27 cellular contexts compared by ENCODE assay signal in the genomic region with DNA sequence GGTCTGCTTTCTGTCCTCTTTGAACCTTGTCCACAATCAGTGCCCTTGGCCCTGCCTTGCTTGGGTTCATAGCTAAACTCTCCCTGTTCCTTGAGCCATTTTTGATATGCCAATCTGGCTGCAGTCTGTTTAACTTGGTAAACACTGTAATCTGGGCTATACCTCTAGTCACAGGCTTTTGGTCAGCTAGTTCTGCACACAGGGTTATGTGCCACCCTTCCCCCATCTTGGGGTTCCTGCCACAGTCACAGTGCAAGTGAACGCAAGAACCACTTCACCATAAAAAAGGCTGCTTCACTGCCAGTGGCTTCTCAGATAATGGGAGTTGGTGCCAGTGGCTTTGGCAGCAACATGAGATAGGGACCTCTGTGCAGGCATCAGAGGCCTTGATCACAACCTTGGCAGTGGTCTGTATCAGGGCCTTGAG.
"Had no signal": no experiment of that assay in that cellular context is flagged by ENCODE, and none has a peak within 500 bp of the region (broad histone marks: within the 10 kb centered on the region; RNA-seq: fewer than 3 reads in every experiment).

No MANE protein-coding gene starts in this region.

- H3K27ac ChIP-seq: lower lobe of right lung, prostate gland, transverse colon, uterus had no signal

- H3K27ac Mint-ChIP-seq: activated CD4-positive, alpha-beta memory T cell treated with anti-CD3 and anti-CD28 coated beads, Interleukin-2, amount 10 ng/mL, durations not matched to agents 7 days and 5 days; activated CD4-positive, alpha-beta T cell treated with anti-CD3 and anti-CD28 coated beads, Interleukin-2, amount 10 ng/mL, durations not matched to agents 24 days and 14 days; activated CD8-positive, alpha-beta memory T cell treated with anti-CD3 and anti-CD28 coated beads, Interleukin-2, amount 10 ng/mL, durations not matched to agents 7 days and 5 days; activated naive CD8-positive, alpha-beta T cell treated with anti-CD3 and anti-CD28 coated beads, Interleukin-2, amount 50 U/mL, for 24 hours; activated T-helper 1 cell treated with anti-CD3 and anti-CD28 coated beads, Interleukin-12 subunit alpha, Interleukin-12 subunit beta, Interleukin-2, Interleukin-4 antibody, amounts not matched to agents 30 ng/mL and 10 ng/mL and 1 ng/mL, durations not matched to agents 14 hours and 24 hours and 36 hours; brain; stimulated activated naive CD8-positive, alpha-beta T cell treated with anti-CD3 and anti-CD28 coated beads, Interleukin-15, Interleukin-2, amounts not matched to agents 100 ng/mL and 50 ng/mL, for 24 hours; T-helper 17 cell had no signal

- H3K4me3 ChIP-seq: lower lobe of right lung, mucosa of descending colon, prostate gland, transverse colon, uterus had no signal

- H3K4me1 ChIP-seq: lower lobe of right lung, prostate gland, transverse colon, uterus had no signal

- H3K36me3 ChIP-seq: lower lobe of right lung, prostate gland, transverse colon, uterus had no signal

- H3K4me1 Mint-ChIP-seq: activated CD4-positive, alpha-beta memory T cell treated with anti-CD3 and anti-CD28 coated beads, Interleukin-2, amount 10 ng/mL, durations not matched to agents 7 days and 5 days; activated CD4-positive, alpha-beta T cell treated with anti-CD3 and anti-CD28 coated beads, Interleukin-2, amount 10 ng/mL, durations not matched to agents 24 days and 14 days; activated CD8-positive, alpha-beta memory T cell treated with anti-CD3 and anti-CD28 coated beads, Interleukin-2, amount 10 ng/mL, durations not matched to agents 7 days and 5 days; activated naive CD8-positive, alpha-beta T cell treated with anti-CD3 and anti-CD28 coated beads, Interleukin-2, amount 50 U/mL, for 24 hours; T-helper 17 cell had no signal

- ATAC-seq: activated CD4-positive, CD25-positive, alpha-beta regulatory T cell treated with anti-CD3 and anti-CD28 coated beads, Interleukin-2, amount 50 U/mL, for 24 hours; activated CD8-positive, alpha-beta memory T cell treated with anti-CD3 and anti-CD28 coated beads, Interleukin-2, amount 10 ng/mL, durations not matched to agents 7 days and 5 days; activated naive CD8-positive, alpha-beta T cell treated with anti-CD3 and anti-CD28 coated beads, Interleukin-2, amount 50 U/mL, for 24 hours; lower lobe of right lung; mucosa of descending colon; naive thymus-derived CD8-positive, alpha-beta T cell; T-helper 17 cell had no signal

- H3K9me3 Mint-ChIP-seq: activated CD4-positive, alpha-beta memory T cell treated with anti-CD3 and anti-CD28 coated beads, Interleukin-2, amount 10 ng/mL, durations not matched to agents 7 days and 5 days; activated CD4-positive, alpha-beta T cell treated with anti-CD3 and anti-CD28 coated beads, Interleukin-2, amount 10 ng/mL, durations not matched to agents 24 days and 14 days; activated naive CD8-positive, alpha-beta T cell treated with anti-CD3 and anti-CD28 coated beads, Interleukin-2, amount 50 U/mL, for 24 hours; activated T-helper 1 cell treated with anti-CD3 and anti-CD28 coated beads, Interleukin-12 subunit alpha, Interleukin-12 subunit beta, Interleukin-2, Interleukin-4 antibody, amounts not matched to agents 30 ng/mL and 10 ng/mL and 1 ng/mL, durations not matched to agents 14 hours and 24 hours and 36 hours; brain; naive thymus-derived CD8-positive, alpha-beta T cell; stimulated activated naive CD8-positive, alpha-beta T cell treated with anti-CD3 and anti-CD28 coated beads, Interleukin-15, Interleukin-2, amounts not matched to agents 100 ng/mL and 50 ng/mL, for 24 hours had no signal

- DNase-seq: activated CD4-positive, alpha-beta memory T cell treated with anti-CD3 and anti-CD28 coated beads, Interleukin-2, amount 10 ng/mL, durations not matched to agents 7 days and 5 days; activated CD4-positive, alpha-beta T cell treated with anti-CD3 and anti-CD28 coated beads, Interleukin-2, amount 10 ng/mL, durations not matched to agents 24 days and 14 days; activated CD8-positive, alpha-beta memory T cell treated with anti-CD3 and anti-CD28 coated beads, Interleukin-2, amount 10 ng/mL, durations not matched to agents 7 days and 5 days; activated gamma-delta T cell; activated naive CD4-positive, alpha-beta T cell treated with anti-CD3 and anti-CD28 coated beads, Interleukin-2, amount 50 U/mL, for 16 hours; activated naive CD8-positive, alpha-beta T cell treated with anti-CD3 and anti-CD28 coated beads, Interleukin-2, amount 50 U/mL, for 24 hours; activated T-cell treated with anti-CD3 and anti-CD28 coated beads for 4 hours; anterior cingulate cortex; caudate nucleus; dermis blood vessel endothelial cell; effector memory CD4-positive, alpha-beta T cell; glutamatergic neuron; hypothalamus; lower lobe of right lung; mesendoderm; mucosa of descending colon; naive thymus-derived CD8-positive, alpha-beta T cell; stimulated activated CD4-positive, alpha-beta T cell treated with anti-CD3 and anti-CD28 coated beads, Interleukin-12 subunit alpha, Interleukin-12 subunit beta, amount 100 ng/mL, for 4 hours; stimulated activated CD4-positive, alpha-beta T cell treated with anti-CD3 and anti-CD28 coated beads, Interleukin-4, amount 100 ng/mL, for 4 hours; T-helper 17 cell; transverse colon; uterus had no signal

- H3K27me3 ChIP-seq: uterus had no signal

- H3K4me3 Mint-ChIP-seq: activated CD4-positive, alpha-beta memory T cell treated with anti-CD3 and anti-CD28 coated beads, Interleukin-2, amount 10 ng/mL, durations not matched to agents 7 days and 5 days; activated CD4-positive, alpha-beta T cell treated with anti-CD3 and anti-CD28 coated beads, Interleukin-2, amount 10 ng/mL, durations not matched to agents 24 days and 14 days; activated CD8-positive, alpha-beta memory T cell treated with anti-CD3 and anti-CD28 coated beads, Interleukin-2, amount 10 ng/mL, durations not matched to agents 7 days and 5 days; activated naive CD8-positive, alpha-beta T cell treated with anti-CD3 and anti-CD28 coated beads, Interleukin-2, amount 50 U/mL, for 24 hours; activated T-helper 1 cell treated with anti-CD3 and anti-CD28 coated beads, Interleukin-12 subunit alpha, Interleukin-12 subunit beta, Interleukin-2, Interleukin-4 antibody, amounts not matched to agents 30 ng/mL and 10 ng/mL and 1 ng/mL, durations not matched to agents 14 hours and 24 hours and 36 hours; brain; stimulated activated naive CD8-positive, alpha-beta T cell treated with anti-CD3 and anti-CD28 coated beads, Interleukin-15, Interleukin-2, amounts not matched to agents 100 ng/mL and 50 ng/mL, for 24 hours; T-helper 17 cell had no signal

- H3K27me3 Mint-ChIP-seq: activated naive CD8-positive, alpha-beta T cell treated with anti-CD3 and anti-CD28 coated beads, Interleukin-2, amount 50 U/mL, for 24 hours had no signal

- H3K9me3 ChIP-seq: lower lobe of right lung, mucosa of descending colon, prostate gland, transverse colon, uterus had no signal

- H3K36me3 Mint-ChIP-seq: activated CD8-positive, alpha-beta memory T cell treated with anti-CD3 and anti-CD28 coated beads, Interleukin-2, amount 10 ng/mL, durations not matched to agents 7 days and 5 days; brain; naive thymus-derived CD8-positive, alpha-beta T cell had no signal
